In genomic region chr13:76959686-76960085, GRCh38 we compare ENCODE assay signal across 19 cellular contexts. TPM values are rescaled to one million over a fixed set of nuclear protein-coding genes. Genes with fewer than 3 reads are reported as not detected.
"Had no signal": no experiment of that assay in that cellular context is flagged by ENCODE, and none has a peak within 500 bp of the region (broad histone marks: within the 10 kb centered on the region; RNA-seq: fewer than 3 reads in every experiment).

No MANE protein-coding gene starts in this region.

RNA-seq across cellular contexts. Expression of gene ACOD1, which starts 11.4 kb away (rescaled TPM):
- total RNA-seq: activated CD4-positive, alpha-beta memory T cell treated with anti-CD3 and anti-CD28 coated beads, Interleukin-2, amount 10 ng/mL, durations not matched to agents 7 days and 5 days; activated CD4-positive, alpha-beta T cell treated with anti-CD3 and anti-CD28 coated beads for 36 hours; activated CD4-positive, alpha-beta T cell treated with anti-CD3 and anti-CD28 coated beads, Interleukin-2, amount 10 ng/mL, durations not matched to agents 7 days and 5 days; activated CD8-positive, alpha-beta memory T cell treated with anti-CD3 and anti-CD28 coated beads, Interleukin-2, amount 10 ng/mL, durations not matched to agents 7 days and 5 days; activated CD8-positive, alpha-beta T cell treated with anti-CD3 and anti-CD28 coated beads, Interleukin-2, amount 10 ng/mL, durations not matched to agents 7 days and 5 days; activated naive CD4-positive, alpha-beta T cell treated with anti-CD3 and anti-CD28 coated beads, Interleukin-2, amount 50 U/mL, for 72 hours; activated naive CD8-positive, alpha-beta T cell treated with anti-CD3 and anti-CD28 coated beads for 36 hours; activated T-helper 2 cell treated with anti-CD3 and anti-CD28 coated beads, Interferon-gamma antibody, Interleukin-2, Interleukin-4, amounts not matched to agents 10 μg/mL and 5 μg/mL and 100 μg/mL, durations not matched to agents 14 hours and 24 hours and 36 hours; adrenal gland; aorta; astrocyte; body of pancreas; breast epithelium; cardiac septum; cerebellum; T-helper 1 cell treated with Interleukin-12 subunit alpha and Interleukin-12 subunit beta and Interleukin-4 antibody, amounts not matched to agents 30 ng/mL and 1 ng/mL, for 36 hours; T-helper 17 cell; T-helper 2 cell treated with Interferon-gamma antibody and Interleukin-4, amounts not matched to agents 100 ng/mL and 5 ng/mL, for 36 hours; WTC11 had no signal
- polyA plus RNA-seq: adrenal gland, aorta had no signal
